Comparison of ENCODE assay signal across 21 cellular contexts in genomic region chr9:75190762-75191161, GRCh38.
A peak's percentile ranks its signal among the peaks of the same experiment; 100 is the strongest.
DNase-seq lines count a peak whose midpoint lies in the region; ATAC-seq, FAIRE-seq and TF ChIP-seq lines count a peak whose summit lies in the region.
"Had no signal": no experiment of that assay in that cellular context is flagged by ENCODE, and none has a peak within 500 bp of the region (broad histone marks: within the 10 kb centered on the region; RNA-seq: fewer than 3 reads in every experiment).

No MANE protein-coding gene starts in this region.

- 40% methylated on average over 2 of the region's 2 CpGs for WGBS in HepG2 (ENCODE audit: low lambda C conversion rate)
- 72% methylated on average over 2 of the region's 2 CpGs for WGBS in right lobe of liver (ENCODE audit: insufficient coverage, low coverage, low lambda C conversion rate, missing lambda C conversion rate)
- WGBS in GM12878 (ENCODE audit: insufficient coverage, insufficient replicate concordance, low lambda C conversion rate, missing lambda C conversion rate), result 56% methylated on average over 2 of the region's 2 CpGs

- TF ChIP-seq POLR2A in HepG2 (IDR thresholded peaks at IDR 0.05; ENCODE audit: insufficient read depth in 1 of 2, low read depth in 2 of 2, low read length in 2 of 2), result no peak
- TF ChIP-seq POLR2A in right lobe of liver (IDR thresholded peaks at IDR 0.05), result no peak
- TF ChIP-seq POLR2A in GM12878 (IDR thresholded peaks at IDR 0.05; ENCODE audit: low read depth, low read length), result no peak

- H2AFZ ChIP-seq in HepG2 (ENCODE audit: low read length) (no peak overlapping the region), GM12878 (ENCODE audit: control insufficient read depth, low read depth, low read length) (no peak overlapping the region)

- DNase-seq in NCI-H82 (lab: John Stamatoyannopoulos, UW) (peak; percentile 4), NCI-H82 treated with DMSO at 0.1 percent for 48 hours (lab: John Stamatoyannopoulos, UW; ENCODE audit: unreplicated experiment) (no peak), HepG2 (ENCODE audit: low spot score) (no peak), right lobe of liver (no peak), GM12878 (ENCODE audit: low read depth, low spot score) (no peak), upper lobe of right lung (no peak), AG08396 (ENCODE audit: low spot score) (no peak)
- DNase-seq: DMS79; H7; KG1; NCI-H1092; NCI-H146; NCI-H2029 treated with DMSO at 0.1 percent for 48 hours; NCI-H2171; NCI-H526; NK-92 treated with Interleukin-12 subunit alpha and Interleukin-12 subunit beta, amount 100 ng/mL, for 24 hours had no signal

- no peaks in the 10 kb centered on the region for H4K20me1 ChIP-seq in HepG2 (ENCODE audit: insufficient read depth, low read length)
- no peaks in the 10 kb centered on the region for H4K20me1 ChIP-seq in GM12878 (ENCODE audit: control insufficient read depth, insufficient read depth)
- H4K20me1 ChIP-seq: BLaER1 had no signal

- in situ Hi-C loops in HepG2 (cut with HindIII; ENCODE audit: extremely low pct_ligation_motif_present, low pct_unique_long_range_greater_than_20kb), result no loop called here
- in situ Hi-C loops in GM12878 (cut with MboI), result no loop called here

- H3K36me3 ChIP-seq in HepG2 (replicated peaks in 1 of 2; ENCODE audit: control insufficient read depth in 1 of 2, insufficient read depth in 2 of 2, low read length in 2 of 2), result no peaks in the 10 kb centered on the region
- no peaks in the 10 kb centered on the region for H3K36me3 ChIP-seq in right lobe of liver
- H3K36me3 ChIP-seq in GM12878 (ENCODE audit: control insufficient read depth in 2 of 2, insufficient read depth in 2 of 2, low read length in 1 of 2), result no peaks in the 10 kb centered on the region
- H3K36me3 ChIP-seq in upper lobe of right lung, result no peaks in the 10 kb centered on the region
- H3K36me3 ChIP-seq: BLaER1 had no signal

- no peak for FAIRE-seq in HepG2 (lab: Jason Lieb, UNC)
- no peak for FAIRE-seq in GM12878 (lab: Jason Lieb, UNC)
- FAIRE-seq: A204.1, RCC 7860 had no signal

- ATAC-seq in HepG2, result no peak
- ATAC-seq in right lobe of liver, result no peak
- ATAC-seq in GM12878, result no peak
- no peak for ATAC-seq in upper lobe of right lung
- ATAC-seq in HG02970 (IDR thresholded peaks at IDR 0.05; ENCODE audit: low FRiP score, unreplicated experiment), result no peak
- ATAC-seq: Right ventricle myocardium inferior had no signal

- TF ChIP-seq CTCF in HepG2 (CRISPR knock-in tag; IDR thresholded peaks at IDR 0.05) (no peak), right lobe of liver (IDR thresholded peaks at IDR 0.05) (no peak), GM12878 (IDR thresholded peaks at IDR 0.05 in 2 of 3, conservative IDR thresholded peaks at IDR 0.05 in 1 of 3; ENCODE audit: control insufficient read depth in 2 of 3, extremely low read depth in 1 of 3, insufficient read depth in 1 of 3, low read depth in 3 of 3, low read length in 3 of 3) (no peak), upper lobe of right lung (IDR thresholded peaks at IDR 0.05) (no peak)

- RAD21 ChIA-PET in GM12878 (lab: Charles Lee; ENCODE audit: unreplicated experiment), result no interaction called here

- H3K9me3 ChIP-seq in HepG2 (ENCODE audit: low read length), result no peaks in the 10 kb centered on the region
- H3K9me3 ChIP-seq in right lobe of liver, result no peaks in the 10 kb centered on the region
- H3K9me3 ChIP-seq in GM12878 (replicated peaks; ENCODE audit: control insufficient read depth, insufficient read depth, low read length), result no peaks in the 10 kb centered on the region
- no peaks in the 10 kb centered on the region for H3K9me3 ChIP-seq in upper lobe of right lung
- H3K9me3 ChIP-seq: BLaER1 had no signal

- no peaks in the 10 kb centered on the region for H3K79me2 ChIP-seq in HepG2 (ENCODE audit: insufficient read depth, low read length)
- no peaks in the 10 kb centered on the region for H3K79me2 ChIP-seq in GM12878 (ENCODE audit: control insufficient read depth, insufficient read depth, low read length)

- 0 out of 5 replicates have a peak, but pooled peaks cover 0 to 3% of the 10 kb centered on the region in 2 experiments for H3K27me3 ChIP-seq in HepG2 (ENCODE audit: control insufficient read depth in 1 of 2, insufficient read depth in 2 of 2, low read length in 2 of 2)
- no peaks in the 10 kb centered on the region for H3K27me3 ChIP-seq in right lobe of liver
- peaks cover 0 to under 1% of the 10 kb centered on the region in 2 experiments; a peak in 1 of 4 replicates for H3K27me3 ChIP-seq in GM12878 (replicated peaks in 1 of 2; ENCODE audit: control insufficient read depth in 2 of 2, insufficient read depth in 2 of 2, low read length in 1 of 2)
- H3K27me3 ChIP-seq in upper lobe of right lung, result no peaks in the 10 kb centered on the region
- H3K27me3 ChIP-seq: BLaER1 had no signal

- no peak overlapping the region for H3K27ac ChIP-seq in HepG2 (ENCODE audit: extremely low read length, insufficient read depth, low read length)
- H3K27ac ChIP-seq in right lobe of liver, result no peak overlapping the region
- H3K27ac ChIP-seq in GM12878 (ENCODE audit: control insufficient read depth, insufficient read depth), result no peak overlapping the region
- H3K27ac ChIP-seq in upper lobe of right lung, result no peak overlapping the region
- H3K27ac ChIP-seq: BLaER1 had no signal

- no peak overlapping the region for H3K4me2 ChIP-seq in HepG2 (ENCODE audit: low read depth, low read length)
- no peak overlapping the region for H3K4me2 ChIP-seq in GM12878 (ENCODE audit: control insufficient read depth, insufficient read depth)
- H3K4me2 ChIP-seq: BLaER1 had no signal

- TF ChIP-seq RAD21 in HepG2 (CRISPR knock-in tag; IDR thresholded peaks at IDR 0.05) (no peak), GM12878 (IDR thresholded peaks at IDR 0.05; ENCODE audit: insufficient read depth, low read depth, low read length) (no peak)

- CTCF ChIA-PET in HepG2 (lab: Yijun Ruan, JAX; ENCODE audit: low intra/inter-chr PET ratio, low total read pairs), result no interaction called here
- CTCF ChIA-PET in GM12878 (lab: Yijun Ruan, JAX), result no interaction called here

- POLR2A ChIA-PET in HepG2 (lab: Yijun Ruan, JAX) (no interaction called here), GM12878 (lab: Charles Lee) (no interaction called here)

- SMC1A ChIA-PET in GM12878 (lab: Charles Lee; ENCODE audit: uncharacterized antibody, unreplicated experiment), result no interaction called here

- TF ChIP-seq EP300 in HepG2 (IDR thresholded peaks at IDR 0.05; ENCODE audit: low read depth in 2 of 2, low read length in 2 of 2), result no peak
- TF ChIP-seq EP300 in HepG2 (CRISPR knock-in tag; IDR thresholded peaks at IDR 0.05; ENCODE audit: borderline replicate concordance), result no peak
- TF ChIP-seq EP300 in GM12878 (IDR thresholded peaks at IDR 0.05; ENCODE audit: borderline replicate concordance in 1 of 2, control insufficient read depth in 1 of 2, low read depth in 2 of 2, low read length in 2 of 2), result no peak

- intact Hi-C loops in HepG2 (cut with micrococcal nuclease; ENCODE audit: unreplicated experiment) (no loop called here), right lobe of liver (cut with DNase I) (no loop called here), GM12878 (cut with micrococcal nuclease; ENCODE audit: unreplicated experiment) (loop anchor here (10.0 kb wide), 2 partner anchors 294 to 1104 kb away; no protein-coding TSS in a partner anchor), upper lobe of right lung (cut with DNase I) (no loop called here)

- H3K9ac ChIP-seq in HepG2 (ENCODE audit: insufficient read depth, low read depth, low read length) (no peak overlapping the region), GM12878 (ENCODE audit: control insufficient read depth, insufficient read depth, low read length) (no peak overlapping the region)
- H3K9ac ChIP-seq: BLaER1 had no signal

- BruUV-seq in HepG2 (replicated peaks; lab: Mats Ljungman, UMichigan) (no TSS peak), GM12878 (replicated peaks; lab: Mats Ljungman, UMichigan) (no TSS peak)

- H3K4me3 ChIP-seq in HepG2 (replicated peaks in 1 of 3; ENCODE audit: insufficient read depth in 1 of 3, low read depth in 2 of 3, low read length in 3 of 3) (no peak overlapping the region), right lobe of liver (no peak overlapping the region), GM12878 (no peak overlapping the region), upper lobe of right lung (no peak overlapping the region)
- H3K4me3 ChIP-seq: BLaER1 had no signal

- H3K4me1 ChIP-seq in HepG2 (ENCODE audit: insufficient read depth, low read length) (no peaks in the 10 kb centered on the region), right lobe of liver (no peaks in the 10 kb centered on the region), GM12878 (ENCODE audit: control insufficient read depth, insufficient read depth, low read length) (no peaks in the 10 kb centered on the region), upper lobe of right lung (no peaks in the 10 kb centered on the region)
- H3K4me1 ChIP-seq: BLaER1 had no signal

TF ChIP-seq in HepG2, 621 proteins besides CTCF, POLR2A, EP300 and RAD21 (continues in another document):
- peak; percentile 84 for TF ChIP-seq THAP11 (CRISPR knock-in tag; IDR thresholded peaks at IDR 0.05)
- TF ChIP-seq ZNF143 (CRISPR knock-in tag; IDR thresholded peaks at IDR 0.05), result peak; percentile 63; the same call in 1 of the 2 replicates
- TF ChIP-seq ZNF275 (CRISPR knock-in tag; IDR thresholded peaks at IDR 0.05; ENCODE audit: borderline replicate concordance), result no peak

TF ChIP-seq in GM12878, 131 proteins besides CTCF, POLR2A, EP300 and RAD21:
- TF ChIP-seq NR2F1 (conservative IDR thresholded peaks at IDR 0.05), result no peak
- no peak for TF ChIP-seq ZNF384 (IDR thresholded peaks at IDR 0.05; ENCODE audit: borderline replicate concordance, low read depth, low read length)
- TF ChIP-seq SIX5 (IDR thresholded peaks at IDR 0.05; ENCODE audit: low read depth, low read length, severe bottlenecking), result peak; percentile 49
- TF ChIP-seq TAF1 (IDR thresholded peaks at IDR 0.05; ENCODE audit: borderline replicate concordance, low read depth, low read length), result no peak
